In genomic region chr16:84726079-84726669, GRCh38 we compare ENCODE assay signal across 8 cellular contexts. TPM values are rescaled to one million over a fixed set of nuclear protein-coding genes. Genes with fewer than 3 reads are reported as not detected.
DNase-seq lines count a peak whose midpoint lies in the region; FAIRE-seq and TF ChIP-seq lines count a peak whose summit lies in the region.

No MANE protein-coding gene starts in this region.

- intact Hi-C loops in head of caudate nucleus (cut with DNase I) (loop anchor here (5.0 to 10.0 kb wide), 3 partner anchors 51 to 209 kb away; no protein-coding TSS in a partner anchor), testis (cut with DNase I; ENCODE audit: low total_unique reads) (loop anchor here (5.0 to 10.0 kb wide), 2 partner anchors 101 to 219 kb away; no protein-coding TSS in a partner anchor)

- WGBS in testis, 2 donors = 17 to 19% methylated on average over 12 of the region's 12 CpGs

- no peaks in the 10 kb centered on the region for H3K36me3 ChIP-seq in testis (ENCODE audit: low read depth, missing control alignments)

- H3K4me1 Mint-ChIP-seq in activated naive CD8-positive, alpha-beta T cell (ENCODE audit: low read depth) = peaks cover 78% of the 10 kb centered on the region
- peaks cover 52% of the 10 kb centered on the region for H3K4me1 Mint-ChIP-seq in osteocyte (ENCODE audit: unreplicated experiment)

- FAIRE-seq in GM18507 (lab: Jason Lieb, UNC) = peak; percentile 76

- H3K27me3 Mint-ChIP-seq in activated naive CD8-positive, alpha-beta T cell = no peaks in the 10 kb centered on the region
- no peaks in the 10 kb centered on the region for H3K27me3 Mint-ChIP-seq in osteocyte (ENCODE audit: unreplicated experiment)

- H3K27ac Mint-ChIP-seq in activated naive CD8-positive, alpha-beta T cell = no peak overlapping the region
- peak overlapping the region; percentile 85 for H3K27ac Mint-ChIP-seq in osteocyte (ENCODE audit: unreplicated experiment)

- peak; percentile 97 for TF ChIP-seq CTCF in osteocyte (IDR thresholded peaks at IDR 0.05)
- peak; percentile 89 to 91 (median 91) for TF ChIP-seq CTCF in testis (IDR thresholded peaks at IDR 0.05)

- H3K27me3 ChIP-seq in testis = no peaks in the 10 kb centered on the region

- no peak overlapping the region for H3K27ac ChIP-seq in testis

- DNase-seq in ACHN (peak; percentile 87), GM18507 (ENCODE audit: extremely low spot score, insufficient read length, low read depth) (no peak), M059J (ENCODE audit: low read depth) (peak; percentile 80), SKM-1 (lab: John Stamatoyannopoulos, UW; ENCODE audit: unreplicated experiment) (peak; percentile 69), head of caudate nucleus (peak; percentile 84 to 97 (median 92)), osteocyte (ENCODE audit: extremely low spot score, unreplicated experiment) (peak; percentile 93), testis (peak; percentile 95)

- H3K4me1 ChIP-seq in testis = peaks cover 37% of the 10 kb centered on the region

- no peaks in the 10 kb centered on the region for H3K9me3 Mint-ChIP-seq in activated naive CD8-positive, alpha-beta T cell (ENCODE audit: low read depth)
- no peaks in the 10 kb centered on the region for H3K9me3 Mint-ChIP-seq in osteocyte (ENCODE audit: unreplicated experiment)

- H3K4me3 Mint-ChIP-seq in activated naive CD8-positive, alpha-beta T cell = peak overlapping the region; percentile 63
- peak overlapping the region; percentile 59 for H3K4me3 Mint-ChIP-seq in osteocyte (ENCODE audit: unreplicated experiment)

- no peaks in the 10 kb centered on the region for H3K9me3 ChIP-seq in testis

- no peak for TF ChIP-seq POLR2A in testis (IDR thresholded peaks at IDR 0.05)

- no peaks in the 10 kb centered on the region for H3K36me3 Mint-ChIP-seq in activated naive CD8-positive, alpha-beta T cell
- peaks cover 4% of the 10 kb centered on the region for H3K36me3 Mint-ChIP-seq in osteocyte (ENCODE audit: unreplicated experiment)

- in situ Hi-C loops in ACHN (cut with HindIII; ENCODE audit: low pct_ligation_motif_present, low pct_unique_long_range_greater_than_20kb, low sequenced_read_pairs) = loop anchor here (25.0 kb wide), 1 partner anchor 214 kb away; the partner anchor contains the start of gene MEAK7

- H3K4me3 ChIP-seq in testis = no peak overlapping the region

RNA-seq across cellular contexts. Expression of gene USP10, which starts 26.4 kb away (rescaled TPM):
- 66.8 and 80.6 TPM in 2 replicates for total RNA-seq in M059J (2014; rRNA removed; shearing (Covaris generic))
- 46.3 and 56.6 TPM in 2 replicates for total RNA-seq in osteocyte
- total RNA-seq in testis = 100 to 1,000 TPM; 101 to 108 TPM
- polyA plus RNA-seq in testis (ENCODE audit: insufficient read depth, low read depth, low replicate concordance) = 53.6 TPM
